8 cellular contexts compared by ENCODE assay signal in genomic region chr9:132669636-132670358, GRCh38. TPM values are rescaled to one million over a fixed set of nuclear protein-coding genes. Genes with fewer than 3 reads are reported as not detected.
DNase-seq lines count a peak whose midpoint lies in the region; ATAC-seq and TF ChIP-seq lines count a peak whose summit lies in the region.

DDX31 (minus strand) TSS chr9:132669983; CDS start chr9:132669934, 49 bp downstream.

- H3K9me2 ChIP-seq in DOHH2 (replicated peaks; ENCODE audit: control insufficient read depth, low read length): no peaks in the 10 kb centered on the region
- H3K9me2 ChIP-seq in Karpas-422 (replicated peaks; ENCODE audit: insufficient read depth, low read length): no peaks in the 10 kb centered on the region

- no peak for TF ChIP-seq EP300 in gastroesophageal sphincter (IDR thresholded peaks at IDR 0.05)

- peaks cover 27% of the 10 kb centered on the region for H4K20me1 ChIP-seq in DOHH2 (ENCODE audit: control insufficient read depth, insufficient read depth, low read depth, low read length)
- H4K20me1 ChIP-seq in Karpas-422 (ENCODE audit: insufficient read depth, low read depth, low read length): peaks cover 24% of the 10 kb centered on the region

- DNase-seq in Karpas-422: peak; percentile 93
- DNase-seq in SK-N-DZ (ENCODE audit: low spot score): peak; percentile 84
- peak; percentile 79 for DNase-seq in activated naive CD4-positive, alpha-beta T cell treated with anti-CD3 and anti-CD28 coated beads for 36 hours
- peak; percentile 27 for DNase-seq in non-pigmented ciliary epithelial cell (ENCODE audit: low read depth)

- peak within 1 kb of the TSS; percentile 90 for H3K9ac ChIP-seq in Karpas-422 (ENCODE audit: low read length)

- CTCF ChIA-PET in activated naive CD4-positive, alpha-beta T cell treated with anti-CD3 and anti-CD28 coated beads for 36 hours (lab: Charles Lee): interaction anchor here (0.6 kb wide), 3 partner anchors 10 to 265 kb away, joined by 3 to 4 read pairs (median 3); no protein-coding TSS in a partner anchor

- H3K36me3 Mint-ChIP-seq in activated naive CD4-positive, alpha-beta T cell treated with anti-CD3 and anti-CD28 coated beads for 36 hours (ENCODE audit: low read depth): peaks cover 8% of the 10 kb centered on the region

- H3K27me3 ChIP-seq in DOHH2 (ENCODE audit: control insufficient read depth, low read length) (no peaks in the 10 kb centered on the region), Karpas-422 (ENCODE audit: low read length) (no peaks in the 10 kb centered on the region), gastroesophageal sphincter (no peaks in the 10 kb centered on the region)

- peak within 1 kb of the TSS; percentile 76 for H3K27ac ChIP-seq in DOHH2 (ENCODE audit: low read depth, low read length)
- peak within 1 kb of the TSS; percentile 83 for H3K27ac ChIP-seq in Karpas-422 (ENCODE audit: low read length)
- peak within 1 kb of the TSS; percentile 80 to 99 (median 96) for H3K27ac ChIP-seq in gastroesophageal sphincter

- peaks cover 60% of the 10 kb centered on the region for H3K36me3 ChIP-seq in DOHH2 (ENCODE audit: control insufficient read depth, low read length)
- H3K36me3 ChIP-seq in Karpas-422 (ENCODE audit: insufficient read depth, low read length): peaks cover 13% of the 10 kb centered on the region; the same call in 1 of the 2 replicates
- H3K36me3 ChIP-seq in gastroesophageal sphincter: no peaks in the 10 kb centered on the region

- WGBS in gastroesophageal sphincter (ENCODE audit: low coverage in 1 of 2), 2 donors: 0% methylated on average over 4 of the region's 75 CpGs; no CpG with 5 or more reads in 1 of the 2 donors

- peak within 1 kb of the TSS; percentile 89 for H3K4me3 Mint-ChIP-seq in activated naive CD4-positive, alpha-beta T cell treated with anti-CD3 and anti-CD28 coated beads for 36 hours

- H3K9me3 ChIP-seq in DOHH2 (ENCODE audit: control insufficient read depth, insufficient read depth, low read length) (no peaks in the 10 kb centered on the region), Karpas-422 (ENCODE audit: low read length) (no peaks in the 10 kb centered on the region), gastroesophageal sphincter (no peaks in the 10 kb centered on the region)

- H3K79me2 ChIP-seq in DOHH2 (ENCODE audit: control insufficient read depth, low read length): peaks cover 99% of the 10 kb centered on the region
- H3K79me2 ChIP-seq in Karpas-422 (ENCODE audit: low read length): peaks cover 98% of the 10 kb centered on the region

- peaks cover 47% of the 10 kb centered on the region for H3K4me1 Mint-ChIP-seq in activated naive CD4-positive, alpha-beta T cell treated with anti-CD3 and anti-CD28 coated beads for 36 hours (ENCODE audit: low read depth)

- peak; percentile 65 to 70 for TF ChIP-seq POLR2A in gastroesophageal sphincter (IDR thresholded peaks at IDR 0.05)

- H3K9me3 Mint-ChIP-seq in activated naive CD4-positive, alpha-beta T cell treated with anti-CD3 and anti-CD28 coated beads for 36 hours: no peaks in the 10 kb centered on the region

- ATAC-seq in GM21786 (IDR thresholded peaks at IDR 0.05; ENCODE audit: unreplicated experiment) (peak; percentile 53), gastroesophageal sphincter (peak; percentile 95)

- intact Hi-C loops in activated naive CD4-positive, alpha-beta T cell treated with anti-CD3 and anti-CD28 coated beads for 36 hours (cut with micrococcal nuclease): loop anchor here (1.0 to 5.0 kb wide), 5 partner anchors 99 to 592 kb away; partner anchors contain the start of genes AK8, MED27, SETX and SPACA9

- H3K4me3 ChIP-seq in DOHH2 (ENCODE audit: low read length) (peak within 1 kb of the TSS; percentile 99), Karpas-422 (ENCODE audit: low read length) (peak within 1 kb of the TSS; percentile 79), gastroesophageal sphincter (peak within 1 kb of the TSS; percentile 66 to 97)

- H3K4me1 ChIP-seq in DOHH2 (ENCODE audit: control insufficient read depth, low read length) (peaks cover 46% of the 10 kb centered on the region), Karpas-422 (ENCODE audit: low read length) (peaks cover 27% of the 10 kb centered on the region), gastroesophageal sphincter (peaks cover 0 to 49% (median 24%) of the 10 kb centered on the region in 3 donors)

- H2AFZ ChIP-seq in Karpas-422 (ENCODE audit: low read length): peak within 1 kb of the TSS; percentile 97

- peak; percentile 18 for TF ChIP-seq CTCF in DOHH2 (IDR thresholded peaks at IDR 0.05; ENCODE audit: low read depth, low read length, poor library complexity, severe bottlenecking)
- TF ChIP-seq CTCF in gastroesophageal sphincter (IDR thresholded peaks at IDR 0.05): no peak
- no peak for TF ChIP-seq CTCF in subcutaneous adipose tissue (IDR thresholded peaks at IDR 0.05; ENCODE audit: low read depth)

- H3K27ac Mint-ChIP-seq in activated naive CD4-positive, alpha-beta T cell treated with anti-CD3 and anti-CD28 coated beads for 36 hours: peak within 1 kb of the TSS; percentile 88

- H3F3A ChIP-seq in DOHH2 (ENCODE audit: control insufficient read depth, insufficient read depth): no peaks in the 10 kb centered on the region; the same call in 1 of the 2 replicates

- H3K27me3 Mint-ChIP-seq in activated naive CD4-positive, alpha-beta T cell treated with anti-CD3 and anti-CD28 coated beads for 36 hours (ENCODE audit: low read depth): no peaks in the 10 kb centered on the region

- peak within 1 kb of the TSS; percentile 94 for H3K4me2 ChIP-seq in DOHH2 (ENCODE audit: low read length)
- H3K4me2 ChIP-seq in Karpas-422 (ENCODE audit: low read depth, low read length, poor library complexity, severe bottlenecking): peak within 1 kb of the TSS; percentile 73

RNA-seq across cellular contexts. Expression of gene DDX31, which starts in this region (rescaled TPM):
- total RNA-seq in Karpas-422 (2014; rRNA removed; shearing (Covaris generic); ENCODE audit: low replicate concordance): 19.5 and 21.8 TPM in 2 replicates
- 21.2 and 25.9 TPM in 2 replicates for polyA plus RNA-seq in SK-N-DZ (2014; cell fraction: cytosol; rRNA removed)
- polyA plus RNA-seq in SK-N-DZ (2014; cell fraction: nucleus; rRNA removed): 62.3 and 75.8 TPM in 2 replicates
- total RNA-seq in activated naive CD4-positive, alpha-beta T cell treated with anti-CD3 and anti-CD28 coated beads for 36 hours: 10 to 100 TPM; 13.7 to 15.0 TPM
- total RNA-seq in gastroesophageal sphincter: 10 to 100 TPM in 1 of 4 donors, 1 to 10 TPM in 3; 8.3 to 10.3 (median 9.3) TPM
- total RNA-seq in subcutaneous adipose tissue: 10 to 100 TPM in 3 of 4 donors, 1 to 10 TPM in 1; 8.5 to 15.7 (median 10.8) TPM

Comparison
In these comparisons a context has a peak if more than half of its experiments do, and no peak if none do; other contexts are left out.
1. Peak in every context shown above with its lines: DNase-seq, ATAC-seq, H3K4me3 ChIP-seq and H3K27ac ChIP-seq.
2. DNase-seq: peak in every context shown above with its lines; median percentile 93 in Karpas-422; 84 in SK-N-DZ; 79 in activated naive CD4-positive, alpha-beta T cell treated with anti-CD3 and anti-CD28 coated beads for 36 hours; 27 in non-pigmented ciliary epithelial cell.